In the genomic region with DNA sequence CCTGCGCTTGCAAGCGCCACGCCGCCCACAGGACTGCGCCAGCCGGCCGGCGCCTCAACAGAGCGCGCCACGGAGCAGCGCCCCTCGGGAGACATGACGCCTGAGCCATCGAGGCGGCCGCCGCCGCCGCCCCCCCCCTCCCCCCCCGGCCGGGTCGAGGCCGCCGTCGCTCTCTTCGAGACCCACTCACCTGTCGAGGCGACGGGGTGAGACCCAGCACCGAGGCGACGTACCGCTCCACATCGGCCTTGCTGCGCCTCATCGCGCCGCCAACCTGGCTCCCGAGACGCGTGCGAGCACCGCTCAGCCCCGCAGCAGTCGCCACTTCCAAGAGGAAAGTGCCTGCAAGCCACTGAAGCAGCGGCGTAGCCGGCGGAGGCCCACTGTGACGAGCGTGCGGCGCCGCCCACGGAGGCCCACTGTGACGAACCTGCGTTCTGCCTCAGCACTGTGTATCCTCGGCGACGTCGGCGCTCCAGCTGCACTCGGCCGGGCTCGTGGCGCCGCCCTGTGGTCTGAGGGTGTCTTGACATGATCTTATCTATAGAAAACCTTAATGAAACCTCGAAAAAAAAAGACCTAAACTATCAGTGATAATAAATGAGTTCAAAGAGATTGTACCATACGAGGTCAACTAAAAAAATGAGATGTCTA, we compare ENCODE assay signal across 8 cellular contexts. TPM values are rescaled to one million over a fixed set of nuclear protein-coding genes. Genes with fewer than 3 reads are reported as not detected.
A peak's percentile ranks its signal among the peaks of the same experiment; 100 is the strongest.
DNase-seq lines count a peak whose midpoint lies in the region; ATAC-seq and TF ChIP-seq lines count a peak whose summit lies in the region.
"Not testable (repeated sequence)": the region's sequence is repeated elsewhere in the genome, so short reads cannot be mapped to it uniquely, and the experiment has no call there.

TSS of gene RGPD6 (minus strand) at position 460 of the 654 bp plus-strand sequence. CDS start at position 262, 198 bp downstream.

- H2AFZ ChIP-seq in IMR-90 (replicated peaks; ENCODE audit: low read length, poor library complexity): not testable (repeated sequence)

- not testable (repeated sequence) for H2BK5ac ChIP-seq in IMR-90 (ENCODE audit: low read depth, low read length, poor library complexity, severe bottlenecking)

- TF ChIP-seq POLR2A in IMR-90 (IDR thresholded peaks at IDR 0.05; ENCODE audit: low read depth, low read length); stomach (IDR thresholded peaks at IDR 0.05): not testable (repeated sequence)

- H2BK20ac ChIP-seq in IMR-90 (ENCODE audit: low read depth, low read length): not testable (repeated sequence)

- not testable (repeated sequence) for H3K4me3 ChIP-seq in IMR-90 (ENCODE audit: insufficient read depth, low read depth, low read length); fibroblast of villous mesenchyme (ENCODE audit: low read depth, low read length); mucosa of descending colon; stomach

- H4K20me1 ChIP-seq in IMR-90 (ENCODE audit: insufficient read depth, low read length): not testable (repeated sequence)

- not testable (repeated sequence) for H2BK120ac ChIP-seq in IMR-90 (ENCODE audit: low read depth, low read length)

- dilution Hi-C loops in IMR-90 (cut with HindIII; ENCODE audit: low sequenced_read_pairs, unreplicated experiment): not testable (repeated sequence)

- H3K23ac ChIP-seq in IMR-90 (ENCODE audit: low read depth, low read length): not testable (repeated sequence)

- not testable (repeated sequence) for H2BK15ac ChIP-seq in IMR-90 (ENCODE audit: low read depth, low read length)

- WGBS in IMR-90 (ENCODE audit: extremely low coverage in 2 of 2, insufficient read length in 1 of 2), 2 experiments: no CpG with 5 or more reads among the region's 70 CpGs
- WGBS in stomach, 5 donors: no CpG with 5 or more reads among the region's 70 CpGs

- H4K8ac ChIP-seq in IMR-90 (ENCODE audit: low read depth in 2 of 2, low read length in 2 of 2): not testable (repeated sequence)

- not testable (repeated sequence) for H3K14ac ChIP-seq in IMR-90 (replicated peaks; ENCODE audit: low read depth, low read length)

- H3K9me1 ChIP-seq in IMR-90 (ENCODE audit: insufficient read depth, low read length): not testable (repeated sequence)

- H3K18ac ChIP-seq in IMR-90 (ENCODE audit: low read depth, low read length): not testable (repeated sequence)

- not testable (repeated sequence) for BruUV-seq in IMR-90 (replicated peaks; lab: Mats Ljungman, UMichigan)

- H3K56ac ChIP-seq in IMR-90 (ENCODE audit: extremely low read depth, insufficient read depth, low read length): not testable (repeated sequence)

- DNase-seq in IMR-90; activated naive CD4-positive, alpha-beta T cell treated with anti-CD3 and anti-CD28 coated beads, Interleukin-2, amount 50 U/mL, for 72 hours (ENCODE audit: low spot score in 2 of 2); fibroblast of villous mesenchyme (ENCODE audit: low read depth); stomach: not testable (repeated sequence)
- peak in 1 of 3 donors; percentile 13 for DNase-seq in mucosa of descending colon

- H3K27ac ChIP-seq in IMR-90 (ENCODE audit: insufficient read depth, low read length); stomach: not testable (repeated sequence)

- H3K4me2 ChIP-seq in IMR-90 (ENCODE audit: low read depth, low read length): not testable (repeated sequence)

- not testable (repeated sequence) for H3K79me1 ChIP-seq in IMR-90 (ENCODE audit: low read depth in 1 of 2, low read length in 2 of 2)

- not testable (repeated sequence) for TF ChIP-seq RAD21 in IMR-90 (IDR thresholded peaks at IDR 0.05; ENCODE audit: low read length)

- H3K36me3 Mint-ChIP-seq in activated naive CD4-positive, alpha-beta T cell treated with anti-CD3 and anti-CD28 coated beads, Interleukin-2, amount 50 U/mL, for 72 hours: not testable (repeated sequence)

- not testable (repeated sequence) for H3K27ac Mint-ChIP-seq in activated naive CD4-positive, alpha-beta T cell treated with anti-CD3 and anti-CD28 coated beads, Interleukin-2, amount 50 U/mL, for 72 hours

- not testable (repeated sequence) for H2AK9ac ChIP-seq in IMR-90 (replicated peaks; ENCODE audit: low read depth, low read length, poor library complexity)

- not testable (repeated sequence) for H2AK5ac ChIP-seq in IMR-90 (ENCODE audit: low read depth, low read length)

- intact Hi-C loops in IMR-90 (cut with micrococcal nuclease); mucosa of descending colon (cut with DNase I, micrococcal nuclease); stomach (cut with DNase I; ENCODE audit: low total_unique reads): not testable (repeated sequence)

- H4K91ac ChIP-seq in IMR-90 (ENCODE audit: insufficient read depth, low read depth, low read length): not testable (repeated sequence)

- H3K9ac ChIP-seq in IMR-90 (ENCODE audit: low read depth, low read length): not testable (repeated sequence)

- in situ Hi-C loops in IMR-90 (cut with MboI; ENCODE audit: low sequenced_read_pairs): not testable (repeated sequence)

- H3K36me3 ChIP-seq in IMR-90 (ENCODE audit: control insufficient read depth, insufficient read depth, low read length); mucosa of descending colon (ENCODE audit: low read depth); stomach: not testable (repeated sequence)

- TF ChIP-seq EP300 in stomach (IDR thresholded peaks at IDR 0.05): not testable (repeated sequence)

- H4K5ac ChIP-seq in IMR-90 (ENCODE audit: low read depth, low read length): not testable (repeated sequence)

- CTCF ChIA-PET in IMR-90 (lab: Yijun Ruan, JAX): not testable (repeated sequence)

- not testable (repeated sequence) for H3K4me1 ChIP-seq in IMR-90 (ENCODE audit: control insufficient read depth, insufficient read depth, low read length); mucosa of descending colon (ENCODE audit: low read depth); stomach

- H3K9me3 ChIP-seq in IMR-90 (ENCODE audit: control insufficient read depth, insufficient read depth, low read length); mucosa of descending colon; stomach: not testable (repeated sequence)

- POLR2A ChIA-PET in IMR-90 (lab: Charles Lee; ENCODE audit: unreplicated experiment): not testable (repeated sequence)

- H3K27me3 ChIP-seq in IMR-90 (ENCODE audit: control insufficient read depth, insufficient read depth, low read length); stomach: not testable (repeated sequence)

- TF ChIP-seq CTCF in IMR-90 (conservative IDR thresholded peaks at IDR 0.05; ENCODE audit: low read depth, low read length); fibroblast of villous mesenchyme (IDR thresholded peaks at IDR 0.05; ENCODE audit: insufficient read depth, low read depth, low read length); mucosa of descending colon (IDR thresholded peaks at IDR 0.05); stomach (IDR thresholded peaks at IDR 0.05): not testable (repeated sequence)

- not testable (repeated sequence) for H3K9me3 Mint-ChIP-seq in activated naive CD4-positive, alpha-beta T cell treated with anti-CD3 and anti-CD28 coated beads, Interleukin-2, amount 50 U/mL, for 72 hours

- ATAC-seq in GM18499 (IDR thresholded peaks at IDR 0.05; ENCODE audit: insufficient read depth, unreplicated experiment): peak; percentile 87
- peak; percentile 94 for ATAC-seq in GM21447 (IDR thresholded peaks at IDR 0.05; ENCODE audit: unreplicated experiment)
- ATAC-seq in HG02973 (IDR thresholded peaks at IDR 0.05; ENCODE audit: unreplicated experiment): peak; percentile 99
- peak; percentile 100 for ATAC-seq in IMR-90 (ENCODE audit: low read depth)
- ATAC-seq in activated naive CD4-positive, alpha-beta T cell treated with anti-CD3 and anti-CD28 coated beads, Interleukin-2, amount 50 U/mL, for 72 hours: peak; percentile 100
- peak; percentile 97 for ATAC-seq in mucosa of descending colon

- H3K4ac ChIP-seq in IMR-90 (ENCODE audit: low read depth, low read length): not testable (repeated sequence)

RNA-seq across cellular contexts. Expression of gene RGPD6, which starts in this region (rescaled TPM):
- total RNA-seq in IMR-90 (2012; rRNA removed) (10.6 and 23.3 TPM in 2 replicates), fibroblast of villous mesenchyme (27.7 and 51.0 TPM in 2 replicates), mucosa of descending colon (10 to 100 TPM; 28.3 to 41.6 (median 29.7) TPM), stomach (100 to 1,000 TPM in 1 of 5 donors, 10 to 100 TPM in 4; 36.2 to 181 (median 44.6) TPM)
- polyA plus RNA-seq in IMR-90 (2012; rRNA removed) (5.2 and 6.7 TPM in 2 replicates), stomach (1 to 10 TPM; 2.3 to 5.8 (median 2.4) TPM)
- polyA plus RNA-seq in IMR-90 (2012; cell fraction: cytosol; rRNA removed): 1.2 TPM in 1 of 2 replicates, not detected in the other
- 5.6 and 9.1 TPM in 2 replicates for polyA plus RNA-seq in IMR-90 (2012; cell fraction: nucleus; rRNA removed; ENCODE audit: low replicate concordance)
- total RNA-seq in activated naive CD4-positive, alpha-beta T cell treated with anti-CD3 and anti-CD28 coated beads, Interleukin-2, amount 50 U/mL, for 72 hours: 10 to 100 TPM; 14.0 to 23.0 TPM
